Comparison of ENCODE assay signal across 16 cellular contexts in genomic region chr10:33498354-33498753, GRCh38.
DNase-seq lines count a peak whose midpoint lies in the region; ATAC-seq and TF ChIP-seq lines count a peak whose summit lies in the region.
"Had no signal": no experiment of that assay in that cellular context is flagged by ENCODE, and none has a peak within 500 bp of the region (broad histone marks: within the 10 kb centered on the region; RNA-seq: fewer than 3 reads in every experiment).

No MANE protein-coding gene starts in this region.

- no peak overlapping the region for H3K18ac ChIP-seq in neuronal stem cell (ENCODE audit: low read length)

- H3K4me3 ChIP-seq in cardiac muscle cell: no peak overlapping the region
- H3K4me3 ChIP-seq in neuronal stem cell (ENCODE audit: low read length in 2 of 2): no peak overlapping the region
- H3K4me3 ChIP-seq: BLaER1 had no signal

- no peaks in the 10 kb centered on the region for H3K36me3 Mint-ChIP-seq in activated CD4-positive, alpha-beta T cell treated with anti-CD3 and anti-CD28 coated beads for 36 hours (ENCODE audit: low read depth)
- H3K36me3 Mint-ChIP-seq: CD8-positive, alpha-beta memory T cell had no signal

- WGBS in neuronal stem cell (ENCODE audit: extremely low coverage in 2 of 2, insufficient read length in 2 of 2, insufficient replicate concordance in 1 of 2), 2 donors: no CpG with 5 or more reads among the region's 4 CpGs

- no peak overlapping the region for H3K4me2 ChIP-seq in neuronal stem cell (ENCODE audit: insufficient read depth, low read length, poor library complexity, severe bottlenecking)
- H3K4me2 ChIP-seq: BLaER1 had no signal

- H2BK12ac ChIP-seq in neuronal stem cell (ENCODE audit: low read length): no peak overlapping the region

- H3K36me3 ChIP-seq in cardiac muscle cell (no peaks in the 10 kb centered on the region), neuronal stem cell (replicated peaks in 1 of 2; ENCODE audit: control insufficient read depth in 2 of 2, insufficient read depth in 2 of 2, low read length in 2 of 2) (no peaks in the 10 kb centered on the region)
- H3K36me3 ChIP-seq: BLaER1 had no signal

- peak overlapping the region; percentile 56 for H2AFZ ChIP-seq in neuronal stem cell (ENCODE audit: low read length)

- POLR2A ChIA-PET in activated CD4-positive, alpha-beta T cell treated with anti-CD3 and anti-CD28 coated beads for 36 hours (lab: Charles Lee): no interaction called here

- no peak overlapping the region for H4K8ac ChIP-seq in neuronal stem cell (ENCODE audit: low read depth, low read length)

- H3K27me3 Mint-ChIP-seq in activated CD4-positive, alpha-beta T cell treated with anti-CD3 and anti-CD28 coated beads for 36 hours: peaks cover 11% of the 10 kb centered on the region

- intact Hi-C loops in cardiac septum (cut with DNase I): no loop called here
- intact Hi-C loops in activated CD4-positive, alpha-beta T cell treated with anti-CD3 and anti-CD28 coated beads for 36 hours (cut with DNase I, micrococcal nuclease): no loop called here

- H3K4me1 Mint-ChIP-seq in activated CD4-positive, alpha-beta T cell treated with anti-CD3 and anti-CD28 coated beads for 36 hours: no peaks in the 10 kb centered on the region
- H3K4me1 Mint-ChIP-seq: CD8-positive, alpha-beta memory T cell had no signal

- H2BK5ac ChIP-seq in neuronal stem cell (ENCODE audit: low read length): no peak overlapping the region

- no peaks in the 10 kb centered on the region for H3K9me3 Mint-ChIP-seq in activated CD4-positive, alpha-beta T cell treated with anti-CD3 and anti-CD28 coated beads for 36 hours (ENCODE audit: low read depth)

- no peak overlapping the region for H3K4ac ChIP-seq in neuronal stem cell (ENCODE audit: low read length)

- H3K27me3 ChIP-seq in cardiac muscle cell (no peaks in the 10 kb centered on the region), neuronal stem cell (ENCODE audit: control insufficient read depth in 3 of 3, insufficient read depth in 3 of 3, low read depth in 1 of 3, low read length in 3 of 3) (no peaks in the 10 kb centered on the region)
- H3K27me3 ChIP-seq: BLaER1 had no signal

- no peak for TF ChIP-seq CTCF in cardiac muscle cell (IDR thresholded peaks at IDR 0.05; ENCODE audit: low read depth, low read length)

- CTCF ChIA-PET in activated CD4-positive, alpha-beta T cell treated with anti-CD3 and anti-CD28 coated beads for 36 hours (lab: Charles Lee): no interaction called here

- H3K27ac ChIP-seq in cardiac muscle cell (peak overlapping the region; percentile 79), neuronal stem cell (replicated peaks; ENCODE audit: low read length) (no peak overlapping the region)
- H3K27ac ChIP-seq: BLaER1, HL-60 had no signal

- H3K4me3 Mint-ChIP-seq in activated CD4-positive, alpha-beta T cell treated with anti-CD3 and anti-CD28 coated beads for 36 hours: no peak overlapping the region
- H3K4me3 Mint-ChIP-seq: CD8-positive, alpha-beta memory T cell had no signal

- no peak overlapping the region for H2AK5ac ChIP-seq in neuronal stem cell (ENCODE audit: low read depth, low read length)

- H3K14ac ChIP-seq in neuronal stem cell (ENCODE audit: low read length): no peak overlapping the region

- H2BK15ac ChIP-seq in neuronal stem cell (ENCODE audit: low read length): no peak overlapping the region

- no peak overlapping the region for H2BK120ac ChIP-seq in neuronal stem cell (ENCODE audit: low read depth, low read length)

- H3K27ac Mint-ChIP-seq in activated CD4-positive, alpha-beta T cell treated with anti-CD3 and anti-CD28 coated beads for 36 hours: no peak overlapping the region

- H3K9ac ChIP-seq in neuronal stem cell (ENCODE audit: low read depth, low read length, poor library complexity): no peak overlapping the region
- H3K9ac ChIP-seq: BLaER1 had no signal

- no peak overlapping the region for H4K91ac ChIP-seq in neuronal stem cell (ENCODE audit: low read depth, low read length, poor library complexity)

- H3K9me3 ChIP-seq in cardiac muscle cell (ENCODE audit: low read depth) (no peaks in the 10 kb centered on the region), neuronal stem cell (replicated peaks in 1 of 2; ENCODE audit: control insufficient read depth in 2 of 2, insufficient read depth in 1 of 2, low read depth in 1 of 2, low read length in 2 of 2) (peaks cover 0 to 13% of the 10 kb centered on the region in 2 donors)
- H3K9me3 ChIP-seq: BLaER1 had no signal

- no peak for ATAC-seq in activated CD4-positive, alpha-beta T cell treated with anti-CD3 and anti-CD28 coated beads for 36 hours
- ATAC-seq in HG03175 (IDR thresholded peaks at IDR 0.05; ENCODE audit: unreplicated experiment) (no peak), GM21526 (IDR thresholded peaks at IDR 0.05; ENCODE audit: low FRiP score, unreplicated experiment) (no peak)
- ATAC-seq: HCT116 had no signal

- no peak overlapping the region for H3K23ac ChIP-seq in neuronal stem cell (ENCODE audit: low read depth, low read length, poor library complexity)

- peaks cover 31% of the 10 kb centered on the region for H3K4me1 ChIP-seq in cardiac muscle cell (ENCODE audit: low read depth)
- peaks cover 4 to 5% of the 10 kb centered on the region in 2 donors for H3K4me1 ChIP-seq in neuronal stem cell (ENCODE audit: control insufficient read depth in 2 of 2, insufficient read depth in 1 of 2, low read depth in 1 of 2, low read length in 2 of 2)
- H3K4me1 ChIP-seq: BLaER1 had no signal

- DNase-seq in cardiac muscle cell (ENCODE audit: low read depth in 1 of 2, low spot score in 1 of 2): peak in 1 of 2 donors; percentile 84
- no peak for DNase-seq in cardiac septum (ENCODE audit: low spot score)
- peak; percentile 96 for DNase-seq in left kidney (ENCODE audit: low read depth, low spot score)
- no peak for DNase-seq in neuronal stem cell (ENCODE audit: low spot score)
- DNase-seq in iPS-NIHi7 (ENCODE audit: extremely low spot score): no peak
- DNase-seq in activated CD4-positive, alpha-beta T cell treated with anti-CD3 and anti-CD28 coated beads for 36 hours: no peak
- DNase-seq: 8988T; AML-193; Calu3; CD8-positive, alpha-beta memory T cell; DMS 273 treated with DMSO at 0.1 percent for 48 hours had no signal

- H3K79me1 ChIP-seq in neuronal stem cell (ENCODE audit: low read depth, low read length): no peaks in the 10 kb centered on the region
